Comparison of ENCODE assay signal across 10 cellular contexts in the genomic region with DNA sequence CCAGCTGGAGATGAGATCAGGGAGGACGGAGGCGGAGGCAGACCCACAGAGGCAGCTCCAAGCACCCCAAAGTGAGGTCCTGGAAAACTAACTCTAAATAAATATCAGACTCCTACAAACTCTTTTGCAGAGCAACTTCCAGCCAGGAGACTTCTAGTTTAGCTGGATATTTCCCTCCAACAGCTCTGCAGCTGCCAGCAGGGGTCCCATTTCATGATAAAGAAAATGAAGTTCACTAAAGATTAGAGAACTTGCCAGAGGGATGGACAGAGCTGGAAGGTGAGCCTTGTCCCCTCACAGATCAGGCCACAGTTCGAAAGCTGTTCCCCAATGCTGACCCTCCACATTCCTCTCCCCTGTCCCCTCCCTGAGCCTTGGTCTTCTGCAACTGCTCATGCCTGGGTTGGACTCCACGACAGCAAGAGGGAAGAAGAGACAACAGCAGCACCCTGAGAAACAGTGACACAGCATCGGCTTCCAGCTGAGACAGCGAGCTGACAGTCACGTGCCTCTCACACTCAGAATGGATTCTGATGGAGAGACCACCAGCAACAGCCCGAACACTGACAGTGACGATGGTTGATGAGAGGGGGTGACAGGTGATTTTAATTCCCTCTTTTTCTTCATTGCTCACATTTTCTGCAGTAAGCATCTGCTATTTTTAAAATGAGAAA. TPM values are rescaled to one million over a fixed set of nuclear protein-coding genes. Genes with fewer than 3 reads are reported as not detected.
DNase-seq lines count a peak whose midpoint lies in the region; ATAC-seq and TF ChIP-seq lines count a peak whose summit lies in the region.
"Had no signal": no experiment of that assay in that cellular context is flagged by ENCODE, and none has a peak within 500 bp of the region (broad histone marks: within the 10 kb centered on the region; RNA-seq: fewer than 3 reads in every experiment).

No MANE protein-coding gene starts in this region.

- in situ Hi-C loops in G401 (cut with HindIII; ENCODE audit: low sequenced_read_pairs): no loop called here

- H3K4me1 Mint-ChIP-seq in brain: peaks cover 72% of the 10 kb centered on the region

- no peaks in the 10 kb centered on the region for H3K27me3 Mint-ChIP-seq in brain

- H3K27ac ChIP-seq in DND-41 (ENCODE audit: low read length): no peak overlapping the region
- no peak overlapping the region for H3K27ac ChIP-seq in HUES6 (ENCODE audit: low read depth, low read length)
- peak overlapping the region; percentile 62 for H3K27ac ChIP-seq in neural cell (ENCODE audit: low read length)

- H3K36me3 Mint-ChIP-seq in brain: peaks cover 16% of the 10 kb centered on the region

- H3K4me1 ChIP-seq in DND-41 (ENCODE audit: insufficient read depth, low read length): peaks cover 20% of the 10 kb centered on the region
- peaks cover 38% of the 10 kb centered on the region for H3K4me1 ChIP-seq in HUES6 (ENCODE audit: control insufficient read depth, insufficient read depth, low read length)

- H3K36me3 ChIP-seq in DND-41 (ENCODE audit: insufficient read depth, low read length): peaks cover 39% of the 10 kb centered on the region
- peaks cover 20% of the 10 kb centered on the region for H3K36me3 ChIP-seq in HUES6 (ENCODE audit: control insufficient read depth, insufficient read depth, low read length)
- no peaks in the 10 kb centered on the region for H3K36me3 ChIP-seq in neural cell (ENCODE audit: insufficient read depth, low read length)

- H3K9me3 Mint-ChIP-seq in brain: no peaks in the 10 kb centered on the region

- no peaks in the 10 kb centered on the region for H3K9me2 ChIP-seq in neural cell (ENCODE audit: insufficient read depth, low read length)

- H3K4me3 ChIP-seq in DND-41 (ENCODE audit: low read depth in 1 of 2, low read length in 2 of 2): no peak overlapping the region
- H3K4me3 ChIP-seq in HUES6 (ENCODE audit: low read depth, low read length): peak overlapping the region; percentile 0; the same call in 1 of the 2 replicates
- peak overlapping the region; percentile 60 for H3K4me3 ChIP-seq in neural cell (ENCODE audit: low read length)

- H2AFZ ChIP-seq in DND-41 (ENCODE audit: low read depth, low read length): no peak overlapping the region
- H2AFZ ChIP-seq in neural cell (ENCODE audit: low read depth, low read length): no peak overlapping the region

- DNase-seq in DND-41 (no peak), G401 (ENCODE audit: low spot score) (no peak), NK-92 (lab: John Stamatoyannopoulos, UW; ENCODE audit: unreplicated experiment) (no peak)
- DNase-seq in stimulated activated CD4-positive, alpha-beta T cell treated with anti-CD3 and anti-CD28 coated beads, Interleukin-4, amount 100 ng/mL, for 4 hours: no peak
- DNase-seq in stimulated activated CD4-positive, alpha-beta T cell treated with anti-CD3 and anti-CD28 coated beads, Interleukin-2, amount 100 ng/mL, for 24 hours: no peak
- DNase-seq: amniotic stem cell, KBM-7 had no signal

- peaks cover 63% of the 10 kb centered on the region for H4K20me1 ChIP-seq in DND-41 (ENCODE audit: insufficient read depth, low read length)
- H4K20me1 ChIP-seq in neural cell (ENCODE audit: insufficient read depth): no peaks in the 10 kb centered on the region

- peak overlapping the region in 4 of 5 experiments; percentile 47 to 83 (median 67) for H3K27ac Mint-ChIP-seq in brain

- peaks cover 93% of the 10 kb centered on the region for H3K79me2 ChIP-seq in DND-41 (ENCODE audit: insufficient read depth, low read length)
- H3K79me2 ChIP-seq in neural cell (replicated peaks; ENCODE audit: insufficient read depth, low read length): peaks cover 36% of the 10 kb centered on the region

- TF ChIP-seq RAD21 in neural cell (conservative IDR thresholded peaks at IDR 0.05): no peak

- H3K27me3 ChIP-seq in DND-41 (ENCODE audit: insufficient read depth, low read length, poor library complexity): no peaks in the 10 kb centered on the region
- no peaks in the 10 kb centered on the region for H3K27me3 ChIP-seq in HUES6 (ENCODE audit: control insufficient read depth, insufficient read depth, low read length)
- no peaks in the 10 kb centered on the region for H3K27me3 ChIP-seq in neural cell (ENCODE audit: insufficient read depth, low read depth, low read length)

- no peaks in the 10 kb centered on the region for H3K9me3 ChIP-seq in DND-41 (ENCODE audit: insufficient read depth, low read length, severe bottlenecking)
- H3K9me3 ChIP-seq in HUES6 (ENCODE audit: control insufficient read depth, insufficient read depth, low read depth, low read length): no peaks in the 10 kb centered on the region
- no peaks in the 10 kb centered on the region for H3K9me3 ChIP-seq in neural cell (ENCODE audit: low read length)

- peak; percentile 69 for TF ChIP-seq EP300 in neural cell (conservative IDR thresholded peaks at IDR 0.05; ENCODE audit: poor library complexity, severe bottlenecking)

- H3F3A ChIP-seq in neural cell (ENCODE audit: insufficient read depth, low read length, poor library complexity, severe bottlenecking): no peaks in the 10 kb centered on the region

- no peak overlapping the region for H3K4me2 ChIP-seq in DND-41 (ENCODE audit: insufficient read depth, low read length)
- H3K4me2 ChIP-seq in neural cell (ENCODE audit: low read length): peak overlapping the region; percentile 61

- peak; percentile 24 for TF ChIP-seq CTCF in DND-41 (IDR thresholded peaks at IDR 0.05; ENCODE audit: borderline replicate concordance, extremely low read depth, low read length, poor library complexity, severe bottlenecking)
- no peak for TF ChIP-seq CTCF in brain (conservative IDR thresholded peaks at IDR 0.05)
- TF ChIP-seq CTCF in neural cell (IDR thresholded peaks at IDR 0.05; ENCODE audit: poor library complexity, severe bottlenecking): peak; percentile 41

- no peak overlapping the region for H3K9ac ChIP-seq in DND-41 (ENCODE audit: low read depth, low read length)
- no peak overlapping the region for H3K9ac ChIP-seq in HUES6 (ENCODE audit: low read length)
- peak overlapping the region; percentile 37 for H3K9ac ChIP-seq in neural cell (ENCODE audit: low read length)

- no peak for ATAC-seq in DND-41 (ENCODE audit: insufficient read depth, low read depth)

- peak overlapping the region in 3 of 5 experiments; percentile 12 to 48 (median 23) for H3K4me3 Mint-ChIP-seq in brain

TF ChIP-seq in neural cell, 6 proteins besides CTCF, POLR2A, EP300 and RAD21:
- TF ChIP-seq REST (IDR thresholded peaks at IDR 0.05; ENCODE audit: borderline replicate concordance) (no peak), SMC3 (conservative IDR thresholded peaks at IDR 0.05; ENCODE audit: poor library complexity) (peak; percentile 27), MXI1 (conservative IDR thresholded peaks at IDR 0.05; ENCODE audit: poor library complexity, severe bottlenecking) (peak; percentile 34)

RNA-seq across cellular contexts. Expression of gene CARS1, which starts 5.7 kb away (rescaled TPM):
- polyA plus RNA-seq in brain (ENCODE audit: insufficient read depth, low read depth, low replicate concordance) (63.5 TPM), neural cell (48.2 and 61.0 TPM in 2 replicates)
- polyA minus RNA-seq in neural cell: 40.7 and 41.1 TPM in 2 replicates
- 23.2 and 24.0 TPM in 2 replicates for total RNA-seq in G401 (2014; rRNA removed; shearing (Covaris generic))

RNA-seq across cellular contexts. Expression of gene NAP1L4, which starts 59.4 kb away (rescaled TPM):
- polyA plus RNA-seq in brain (ENCODE audit: insufficient read depth, low read depth, low replicate concordance) (88.6 TPM), neural cell (196 and 199 TPM in 2 replicates)
- polyA minus RNA-seq in neural cell: 204 and 209 TPM in 2 replicates
- 182 and 291 TPM in 2 replicates for total RNA-seq in G401 (2014; rRNA removed; shearing (Covaris generic))

Comparison
In these comparisons a context has a peak if more than half of its experiments do, and no peak if none do; other contexts are left out.
1. H3K4me3 ChIP-seq: peak in HUES6 (single experiment) and neural cell (single experiment); none in DND-41 (0 of 2).
2. CTCF ChIP-seq: peak in DND-41 (single experiment) and neural cell (single experiment); none in brain (0 of 2).